8 cellular contexts compared by ENCODE assay signal in genomic region chr4:183261953-183262775, GRCh38. TPM values are rescaled to one million over a fixed set of nuclear protein-coding genes. Genes with fewer than 3 reads are reported as not detected.
DNase-seq lines count a peak whose midpoint lies in the region; ATAC-seq and TF ChIP-seq lines count a peak whose summit lies in the region.

No MANE protein-coding gene starts in this region.

- no peaks in the 10 kb centered on the region for H3K9me2 ChIP-seq in GM23338 (ENCODE audit: insufficient read depth)

- H3K9me3 ChIP-seq in SK-N-MC (ENCODE audit: low read depth, low read length) (no peaks in the 10 kb centered on the region), trophoblast cell (ENCODE audit: insufficient read depth, low read depth, low read length) (no peaks in the 10 kb centered on the region)

- no peak overlapping the region for H2AK5ac ChIP-seq in trophoblast cell (ENCODE audit: low read length)

- no peak overlapping the region for H2BK120ac ChIP-seq in trophoblast cell (ENCODE audit: insufficient read depth, low read length, poor library complexity)

- H3K27me3 Mint-ChIP-seq in GM23338 (ENCODE audit: insufficient read depth, low read depth, poor library complexity), result peaks cover 7% of the 10 kb centered on the region
- no peaks in the 10 kb centered on the region for H3K27me3 Mint-ChIP-seq in type B pancreatic cell

- H4K8ac ChIP-seq in trophoblast cell (ENCODE audit: low read depth, low read length), result no peak overlapping the region

- peak; percentile 83 for DNase-seq in GM03348 (ENCODE audit: low spot score)
- peak; percentile 91 for DNase-seq in GM23338 (ENCODE audit: low spot score)
- peak; percentile 69 for DNase-seq in LHCN-M2 (ENCODE audit: low read depth)
- peak; percentile 28 for DNase-seq in SK-N-MC (ENCODE audit: low read depth, low spot score)
- peak; percentile 78 for DNase-seq in activated naive CD4-positive, alpha-beta T cell treated with anti-CD3 and anti-CD28 coated beads, Interleukin-2, amount 50 U/mL, for 16 hours
- peak; percentile 60 for DNase-seq in glomerular endothelial cell (ENCODE audit: extremely low read depth, low read depth, low spot score)
- peak; percentile 75 to 91 for DNase-seq in trophoblast cell
- DNase-seq in type B pancreatic cell (ENCODE audit: extremely low spot score, unreplicated experiment), result peak; percentile 80

- TF ChIP-seq CTCF in GM23338 (conservative IDR thresholded peaks at IDR 0.05; ENCODE audit: low read depth in 2 of 2), result peak; percentile 89 to 91
- TF ChIP-seq CTCF in type B pancreatic cell (conservative IDR thresholded peaks at IDR 0.05), result peak; percentile 80

- H2BK5ac ChIP-seq in trophoblast cell (ENCODE audit: low read depth, low read length, poor library complexity), result no peak overlapping the region

- H4K20me1 ChIP-seq in GM23338 (replicated peaks; ENCODE audit: insufficient read depth), result no peaks in the 10 kb centered on the region; the same call in 1 of the 2 replicates

- no CpG with 5 or more reads among the region's 7 CpGs for WGBS in trophoblast cell (ENCODE audit: extremely low coverage, insufficient coverage, insufficient read length)

- peak; percentile 91 for ATAC-seq in GM23338

- H3K36me3 Mint-ChIP-seq in GM23338 (ENCODE audit: low read depth) (peaks cover 78% of the 10 kb centered on the region), type B pancreatic cell (peaks cover 13% of the 10 kb centered on the region)

- H3F3A ChIP-seq in GM23338 (replicated peaks; ENCODE audit: low read depth), result no peaks in the 10 kb centered on the region

- H2AFZ ChIP-seq in GM23338 (no peak overlapping the region), trophoblast cell (ENCODE audit: insufficient read depth, low read length, poor library complexity) (no peak overlapping the region)

- H3K27me3 ChIP-seq in GM23338 (ENCODE audit: insufficient read depth) (no peaks in the 10 kb centered on the region), trophoblast cell (ENCODE audit: insufficient read depth, low read length) (no peaks in the 10 kb centered on the region)

- H3K23ac ChIP-seq in trophoblast cell (ENCODE audit: low read length), result no peak overlapping the region

- H3K79me1 ChIP-seq in trophoblast cell (ENCODE audit: low read length), result no peaks in the 10 kb centered on the region

- H3K4me3 ChIP-seq in GM23338, result no peak overlapping the region
- no peak overlapping the region for H3K4me3 ChIP-seq in SK-N-MC
- H3K4me3 ChIP-seq in trophoblast cell (ENCODE audit: low read depth, low read length), result no peak overlapping the region

- H4K91ac ChIP-seq in trophoblast cell (ENCODE audit: low read depth, low read length), result no peak overlapping the region

- H3K27ac ChIP-seq in GM23338 (ENCODE audit: low read depth) (no peak overlapping the region), SK-N-MC (no peak overlapping the region; the same call in 1 of the 2 replicates), trophoblast cell (ENCODE audit: low read depth, low read length) (no peak overlapping the region)

- H3K4me1 ChIP-seq in GM23338 (ENCODE audit: insufficient read depth) (peaks cover 12% of the 10 kb centered on the region; the same call in 1 of the 2 replicates), trophoblast cell (ENCODE audit: control insufficient read depth in 1 of 2, insufficient read depth in 2 of 2, low read length in 2 of 2) (no peaks in the 10 kb centered on the region)

- H2BK12ac ChIP-seq in trophoblast cell (ENCODE audit: low read length), result no peak overlapping the region

- H3K18ac ChIP-seq in trophoblast cell (ENCODE audit: low read length), result no peak overlapping the region

- H3K27ac Mint-ChIP-seq in GM23338 (peak overlapping the region; percentile 87), type B pancreatic cell (peak overlapping the region; percentile 82)

- H4K12ac ChIP-seq in trophoblast cell (ENCODE audit: low read depth, low read length), result no peak overlapping the region

- H3K9me3 Mint-ChIP-seq in GM23338 (no peaks in the 10 kb centered on the region), type B pancreatic cell (no peaks in the 10 kb centered on the region)

- H3K4me1 Mint-ChIP-seq in GM23338 (peaks cover 29% of the 10 kb centered on the region), type B pancreatic cell (ENCODE audit: unreplicated experiment) (peaks cover 25% of the 10 kb centered on the region)

- peaks cover 12% of the 10 kb centered on the region; the same call in 1 of the 2 replicates for H3K79me2 ChIP-seq in GM23338 (replicated peaks; ENCODE audit: insufficient read depth)
- H3K79me2 ChIP-seq in trophoblast cell (ENCODE audit: control insufficient read depth, insufficient read depth, low read length, poor library complexity), result no peaks in the 10 kb centered on the region

- H3K9ac ChIP-seq in SK-N-MC (ENCODE audit: insufficient read length) (no peak overlapping the region), trophoblast cell (ENCODE audit: low read length) (no peak overlapping the region)

- H3K36me3 ChIP-seq in GM23338 (ENCODE audit: insufficient read depth) (peaks cover 51% of the 10 kb centered on the region; the same call in 1 of the 2 replicates), SK-N-MC (ENCODE audit: insufficient read depth, low read length) (peaks cover 24% of the 10 kb centered on the region), trophoblast cell (ENCODE audit: control insufficient read depth in 1 of 2, insufficient read depth in 2 of 2, low read length in 2 of 2) (peaks cover 13 to 29% of the 10 kb centered on the region in 2 experiments)

- no peak overlapping the region for H3K14ac ChIP-seq in trophoblast cell (ENCODE audit: low read length)

- no peak overlapping the region for H3K4ac ChIP-seq in trophoblast cell (ENCODE audit: low read depth, low read length)

- H3K4me2 ChIP-seq in GM23338 (no peak overlapping the region), trophoblast cell (ENCODE audit: low read length) (no peak overlapping the region)

- H3K4me3 Mint-ChIP-seq in GM23338 (no peak overlapping the region), type B pancreatic cell (no peak overlapping the region)

TF ChIP-seq in GM23338, 12 proteins besides CTCF, POLR2A, EP300 and RAD21 (continues in another document):
- no peak for TF ChIP-seq CREB1 (CRISPR knock-in tag; IDR thresholded peaks at IDR 0.05; ENCODE audit: low read depth)
- no peak for TF ChIP-seq NANOG (IDR thresholded peaks at IDR 0.05; ENCODE audit: borderline replicate concordance)
- TF ChIP-seq ZNF114 (CRISPR knock-in tag; IDR thresholded peaks at IDR 0.05), result no peak
- no peak for TF ChIP-seq STAT1 (IDR thresholded peaks at IDR 0.05; ENCODE audit: unreplicated experiment)
- no peak for TF ChIP-seq EZH2 (IDR thresholded peaks at IDR 0.05; ENCODE audit: low read depth, unreplicated experiment)
- TF ChIP-seq EZH2phosphoT487 (IDR thresholded peaks at IDR 0.05; ENCODE audit: unreplicated experiment), result no peak
- TF ChIP-seq JUNB (IDR thresholded peaks at IDR 0.05; ENCODE audit: unreplicated experiment), result no peak
- TF ChIP-seq ETS1 (IDR thresholded peaks at IDR 0.05), result no peak
- TF ChIP-seq POLR2AphosphoS5 (IDR thresholded peaks at IDR 0.05; ENCODE audit: low read depth), result no peak

RNA-seq across cellular contexts. Expression of gene CLDN22, which starts 57.9 kb away (rescaled TPM):
- not detected in 2 replicates for total RNA-seq in GM23338 (2014; rRNA removed; shearing (Covaris generic))
- polyA plus RNA-seq in GM23338 (2016; fragmentation: Nextera tagmentation; extraction: Ambion mirVana), result not detected in 2 replicates
- total RNA-seq in LHCN-M2 (2014; rRNA removed), result not detected in 2 replicates
- polyA plus RNA-seq in LHCN-M2 (2012), result 0.02 TPM
- not detected in 2 replicates for total RNA-seq in glomerular endothelial cell
- polyA plus RNA-seq in trophoblast cell (2013), result not detected in 2 replicates
- total RNA-seq in type B pancreatic cell (ENCODE audit: low replicate concordance), result not detected in 2 replicates

Comparison
In these comparisons a context has a peak if more than half of its experiments do, and no peak if none do; other contexts are left out.
1. DNase-seq: peak in every context shown above with its lines; median percentile 91 in GM23338; 83 in GM03348; 83 in trophoblast cell; 80 in type B pancreatic cell; 78 in activated naive CD4-positive, alpha-beta T cell treated with anti-CD3 and anti-CD28 coated beads, Interleukin-2, amount 50 U/mL, for 16 hours; 69 in LHCN-M2; 60 in glomerular endothelial cell; 28 in SK-N-MC.